In genomic region chr11:130673698-130674097, GRCh38 we compare ENCODE assay signal across 27 cellular contexts.
DNase-seq lines count a peak whose midpoint lies in the region; ATAC-seq and TF ChIP-seq lines count a peak whose summit lies in the region.
"Had no signal": no experiment of that assay in that cellular context is flagged by ENCODE, and none has a peak within 500 bp of the region (broad histone marks: within the 10 kb centered on the region; RNA-seq: fewer than 3 reads in every experiment).

No MANE protein-coding gene starts in this region.

- no peak overlapping the region for H3K4me3 Mint-ChIP-seq in H9
- H3K4me3 Mint-ChIP-seq: activated naive CD4-positive, alpha-beta T cell treated with anti-CD3 and anti-CD28 coated beads, Interleukin-2, amount 50 U/mL, for 24 hours; CD4-positive, alpha-beta T cell; natural killer cell had no signal

- H3K27ac Mint-ChIP-seq in H9: peak overlapping the region in 1 of 3 experiments; percentile 65; a peak in 2 of 7 replicates
- H3K27ac Mint-ChIP-seq: activated naive CD4-positive, alpha-beta T cell treated with anti-CD3 and anti-CD28 coated beads, Interleukin-2, amount 50 U/mL, for 24 hours; CD4-positive, alpha-beta T cell; natural killer cell had no signal

- peaks cover 17 to 21% of the 10 kb centered on the region in 2 experiments for H3K4me1 Mint-ChIP-seq in H9
- H3K4me1 Mint-ChIP-seq: activated naive CD4-positive, alpha-beta T cell treated with anti-CD3 and anti-CD28 coated beads, Interleukin-2, amount 50 U/mL, for 24 hours; natural killer cell had no signal

- no peak for ATAC-seq in GM21367 (IDR thresholded peaks at IDR 0.05; ENCODE audit: unreplicated experiment)
- ATAC-seq: heart right ventricle; left cardiac atrium; natural killer cell; right cardiac atrium; stimulated activated naive CD8-positive, alpha-beta T cell treated with anti-CD3 and anti-CD28 coated beads, Interleukin-15, Interleukin-2, amounts not matched to agents 100 U/mL and 50 U/mL, for 24 hours had no signal

- H2BK5ac ChIP-seq in H9 (ENCODE audit: insufficient read length, low read length): no peak overlapping the region

- no peak for TF ChIP-seq CTCF in H9 (conservative IDR thresholded peaks at IDR 0.05)
- no peak for TF ChIP-seq CTCF in NB4 (IDR thresholded peaks at IDR 0.05; ENCODE audit: low read depth, low read length)
- TF ChIP-seq CTCF in fibroblast of the aortic adventitia (IDR thresholded peaks at IDR 0.05; ENCODE audit: insufficient read depth, low read length): no peak
- TF ChIP-seq CTCF in hepatocyte (IDR thresholded peaks at IDR 0.05; ENCODE audit: poor library complexity): no peak

- H3K4me1 ChIP-seq in H9 (ENCODE audit: insufficient read depth, low read length): no peaks in the 10 kb centered on the region
- H3K4me1 ChIP-seq in rectal smooth muscle tissue (ENCODE audit: control insufficient read depth, insufficient read depth, low read length): peaks cover 61% of the 10 kb centered on the region
- peaks cover 17% of the 10 kb centered on the region for H3K4me1 ChIP-seq in hepatocyte (ENCODE audit: insufficient read depth)
- H3K4me1 ChIP-seq: pancreas had no signal

- H3K4me3 ChIP-seq in NB4 (ENCODE audit: low read depth, low read length): no peak overlapping the region
- H3K4me3 ChIP-seq in fibroblast of the aortic adventitia (ENCODE audit: low read depth, low read length): no peak overlapping the region
- H3K4me3 ChIP-seq in rectal smooth muscle tissue (ENCODE audit: low read length): no peak overlapping the region
- no peak overlapping the region for H3K4me3 ChIP-seq in hepatocyte
- H3K4me3 ChIP-seq: heart right ventricle, pancreas, thyroid gland had no signal

- no peak overlapping the region for H3K18ac ChIP-seq in H9 (ENCODE audit: insufficient read length, low read depth, low read length)

- H3K14ac ChIP-seq in H9 (ENCODE audit: insufficient read depth, low read length): no peak overlapping the region

- H3K9me3 Mint-ChIP-seq in H9: peaks cover 7 to 9% of the 10 kb centered on the region in 2 experiments

- H2AK5ac ChIP-seq in H9 (ENCODE audit: insufficient read length, low read length): no peak overlapping the region

- no peak overlapping the region for H2BK120ac ChIP-seq in H9 (ENCODE audit: low read depth, low read length, poor library complexity, severe bottlenecking)

- H3K9me2 ChIP-seq in hepatocyte (replicated peaks; ENCODE audit: insufficient read depth): no peaks in the 10 kb centered on the region

- H3K27me3 Mint-ChIP-seq in H9 (ENCODE audit: low read depth): peaks cover 5% of the 10 kb centered on the region
- H3K27me3 Mint-ChIP-seq: CD4-positive, alpha-beta T cell had no signal

- no peak for DNase-seq in H9
- peak; percentile 8 for DNase-seq in NB4 (ENCODE audit: low read depth)
- peak; percentile 13 for DNase-seq in fibroblast of the aortic adventitia (ENCODE audit: low read depth)
- DNase-seq in hepatocyte (ENCODE audit: low spot score): no peak
- DNase-seq in NAMALWA (ENCODE audit: low spot score): no peak
- DNase-seq in dedifferentiated amniotic fluid mesenchymal stem cell (ENCODE audit: extremely low spot score): no peak
- DNase-seq: anterior cingulate cortex; CD4-positive, alpha-beta T cell; central memory CD4-positive, alpha-beta T cell; GF-D8; heart right ventricle; left cardiac atrium; natural killer cell; NCI-H1417; NCI-H2081 treated with DMSO at 0.1 percent for 48 hours; NCI-H446; NCI-H82; pancreas; right cardiac atrium; stimulated activated CD4-positive, alpha-beta T cell treated with anti-CD3 and anti-CD28 coated beads, Interleukin-12 subunit alpha, Interleukin-12 subunit beta, amount 100 ng/mL, for 4 hours; stimulated activated naive CD8-positive, alpha-beta T cell treated with anti-CD3 and anti-CD28 coated beads, Interleukin-15, Interleukin-2, amounts not matched to agents 100 U/mL and 50 U/mL, for 24 hours; thyroid gland; WERI-Rb-1 had no signal

- H3K79me2 ChIP-seq in H9 (ENCODE audit: insufficient read depth, low read length): no peaks in the 10 kb centered on the region
- no peaks in the 10 kb centered on the region for H3K79me2 ChIP-seq in hepatocyte

- H3K27me3 ChIP-seq in H9 (ENCODE audit: insufficient read depth, low read length): no peaks in the 10 kb centered on the region
- H3K27me3 ChIP-seq in rectal smooth muscle tissue (ENCODE audit: control insufficient read depth, insufficient read depth, low read length): no peaks in the 10 kb centered on the region
- no peaks in the 10 kb centered on the region for H3K27me3 ChIP-seq in hepatocyte
- H3K27me3 ChIP-seq: heart right ventricle, pancreas, thyroid gland had no signal

- H3K4me2 ChIP-seq in H9 (ENCODE audit: insufficient read depth, insufficient read length, low read length): no peak overlapping the region
- H3K4me2 ChIP-seq in hepatocyte: no peak overlapping the region

- H3K9ac ChIP-seq in H9 (ENCODE audit: extremely low read depth, insufficient read length, low read length) (no peak overlapping the region), rectal smooth muscle tissue (ENCODE audit: low read length) (no peak overlapping the region)

- no peak overlapping the region for H4K5ac ChIP-seq in H9 (ENCODE audit: insufficient read length, low read depth, low read length)

- WGBS in H9 (ENCODE audit: extremely low coverage, insufficient read length, low lambda C conversion rate): no CpG with 5 or more reads among the region's 2 CpGs
- 63% methylated on average over 2 of the region's 2 CpGs for WGBS in hepatocyte (ENCODE audit: low lambda C conversion rate, missing lambda C conversion rate)

- H2BK15ac ChIP-seq in H9 (ENCODE audit: low read depth, low read length): peak overlapping the region; percentile 0; the same call in 1 of the 2 replicates

- no peak overlapping the region for H3K56ac ChIP-seq in H9 (ENCODE audit: insufficient read length, low read depth, low read length)

- H2AFZ ChIP-seq in H9 (ENCODE audit: low read length): no peak overlapping the region
- no peak overlapping the region for H2AFZ ChIP-seq in hepatocyte

- H4K20me1 ChIP-seq in H9 (ENCODE audit: control insufficient read depth, insufficient read depth, insufficient read length): no peaks in the 10 kb centered on the region
- no peaks in the 10 kb centered on the region for H4K20me1 ChIP-seq in hepatocyte (ENCODE audit: insufficient read depth, poor library complexity, severe bottlenecking)

- no peak overlapping the region for H4K91ac ChIP-seq in H9 (ENCODE audit: insufficient read length, low read depth, low read length)

- H3K36me3 Mint-ChIP-seq in H9 (ENCODE audit: insufficient read depth in 1 of 3, low read depth in 3 of 3): peaks cover 0 to 7% (median under 1%) of the 10 kb centered on the region in 3 experiments; a peak in 3 of 7 replicates
- H3K36me3 Mint-ChIP-seq: activated naive CD4-positive, alpha-beta T cell treated with anti-CD3 and anti-CD28 coated beads, Interleukin-2, amount 50 U/mL, for 24 hours had no signal

- no peak overlapping the region for H3T11ph ChIP-seq in H9 (ENCODE audit: low read length)

- no peak overlapping the region for H2BK20ac ChIP-seq in H9 (ENCODE audit: low read depth, low read length, poor library complexity, severe bottlenecking)

- no peak overlapping the region for H3K4ac ChIP-seq in H9 (ENCODE audit: low read depth, low read length)

- no peak overlapping the region for H2BK12ac ChIP-seq in H9 (ENCODE audit: insufficient read length, low read depth, low read length)

- no peak overlapping the region for H3K23ac ChIP-seq in H9 (ENCODE audit: insufficient read length, low read depth, low read length)

- no peaks in the 10 kb centered on the region for H3K79me1 ChIP-seq in H9 (ENCODE audit: insufficient read depth, low read depth, low read length, poor library complexity, severe bottlenecking)

- no peak for TF ChIP-seq POLR2A in NB4 (IDR thresholded peaks at IDR 0.05; ENCODE audit: extremely low read depth, insufficient read length)

- H3K23me2 ChIP-seq in H9 (ENCODE audit: insufficient read length, low read depth, low read length, poor library complexity, severe bottlenecking): no peaks in the 10 kb centered on the region

- no peak overlapping the region for H4K8ac ChIP-seq in H9 (replicated peaks; ENCODE audit: insufficient read length, low read depth, low read length)

- H3K36me3 ChIP-seq in rectal smooth muscle tissue (ENCODE audit: control insufficient read depth, insufficient read depth, low read length) (no peaks in the 10 kb centered on the region), hepatocyte (replicated peaks; ENCODE audit: insufficient read depth, low read depth) (no peaks in the 10 kb centered on the region)
- H3K36me3 ChIP-seq: heart right ventricle, pancreas, thyroid gland, WERI-Rb-1 had no signal

- H3K27ac ChIP-seq in H9 (ENCODE audit: insufficient read length, low read depth, low read length): no peak overlapping the region
- peak overlapping the region; percentile 84 for H3K27ac ChIP-seq in rectal smooth muscle tissue (ENCODE audit: low read depth, low read length)
- H3K27ac ChIP-seq in hepatocyte: no peak overlapping the region
- H3K27ac ChIP-seq: HL-60, pancreas, WERI-Rb-1 had no signal

- H3K9me3 ChIP-seq in H9 (ENCODE audit: control insufficient read depth, low read depth, low read length): no peaks in the 10 kb centered on the region
- H3K9me3 ChIP-seq in hepatocyte (ENCODE audit: low read depth): peaks cover 2% of the 10 kb centered on the region
- H3K9me3 ChIP-seq: pancreas, thyroid gland had no signal

Comparison
In these comparisons a context has a peak if more than half of its experiments do, and no peak if none do; other contexts are left out.
1. DNase-seq: peak in NB4 (single experiment) and fibroblast of the aortic adventitia (single experiment); none in H9 (single experiment), hepatocyte (single experiment), NAMALWA (single experiment) and dedifferentiated amniotic fluid mesenchymal stem cell (single experiment).